ENCODE assay signal across 8 cellular contexts in the genomic region with DNA sequence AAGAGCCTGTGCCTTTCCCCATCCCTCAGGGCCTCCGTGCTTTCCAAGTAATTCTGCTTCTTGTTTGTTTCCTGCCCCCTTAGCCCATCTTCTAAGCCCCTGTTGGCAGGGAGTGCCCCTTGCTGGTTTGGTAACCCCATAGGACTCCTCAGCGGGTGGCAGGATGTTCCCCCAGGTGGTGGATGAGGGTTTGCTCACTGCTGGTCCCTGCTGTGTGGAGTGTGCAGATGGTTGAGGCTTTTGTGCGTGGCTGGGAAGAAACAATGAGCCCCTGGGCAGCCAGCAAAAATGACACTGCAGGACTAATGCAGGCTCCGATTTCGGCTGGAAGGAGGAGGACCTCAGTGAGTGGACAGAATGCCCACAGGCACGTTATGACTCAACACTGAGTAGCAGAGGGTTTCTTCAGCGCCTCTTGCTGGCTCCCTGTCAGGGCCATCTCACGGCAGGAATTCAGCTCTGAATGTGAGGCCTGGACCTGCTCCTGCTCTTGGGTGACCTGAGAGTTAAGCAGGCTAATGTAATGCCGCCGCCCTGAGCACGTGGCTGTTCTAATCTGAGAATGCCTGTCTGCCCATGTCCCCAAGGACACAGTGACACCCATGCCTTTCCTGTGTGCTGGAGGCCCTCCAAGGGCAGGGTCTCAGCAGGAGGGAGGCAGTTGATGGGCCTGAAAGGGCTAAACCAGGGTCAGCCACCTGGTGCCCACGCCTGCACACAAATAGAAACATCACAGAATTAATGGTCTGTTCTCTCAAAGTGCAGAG. TPM values are rescaled to one million over a fixed set of nuclear protein-coding genes. Genes with fewer than 3 reads are reported as not detected.
DNase-seq lines count a peak whose midpoint lies in the region; TF ChIP-seq lines count a peak whose summit lies in the region.

No MANE protein-coding gene starts in this region.

- intact Hi-C loops in thyroid gland (cut with DNase I): no loop called here

- 35 to 67% methylated on average over 4 to 11 of the region's 12 CpGs for WGBS in thyroid gland, 2 donors

- TF ChIP-seq CTCF in thyroid gland (IDR thresholded peaks at IDR 0.05): no peak

- peaks cover 56 to 70% of the 10 kb centered on the region in 2 donors for H3K4me1 ChIP-seq in thyroid gland

- no peak overlapping the region for H3K4me3 ChIP-seq in thyroid gland (replicated peaks in 1 of 3)

- DNase-seq in A172 (ENCODE audit: low spot score) (peak; percentile 99), HPDE6-E6E7 (ENCODE audit: extremely low spot score) (peak; percentile 90), amniotic epithelial cell (ENCODE audit: low read depth) (peak; percentile 92), iPS-NIHi11 (ENCODE audit: low spot score) (peak; percentile 71), thyroid gland (peak; percentile 86 to 89), KG1 (lab: John Stamatoyannopoulos, UW) (no peak), NCI-H748 treated with DMSO at 0.1 percent for 48 hours (lab: John Stamatoyannopoulos, UW) (no peak), hippocampal formation (lab: John Stamatoyannopoulos, UW) (no peak)

- peak overlapping the region; percentile 54 to 71 (median 62) for H3K27ac ChIP-seq in thyroid gland

- no peaks in the 10 kb centered on the region for H3K9me3 ChIP-seq in thyroid gland

- H3K36me3 ChIP-seq in thyroid gland: peaks cover 25 to 29% of the 10 kb centered on the region in 2 donors

- H3K27me3 ChIP-seq in thyroid gland: no peaks in the 10 kb centered on the region

- peak in 1 of 2 donors; percentile 16 for TF ChIP-seq POLR2A in thyroid gland (IDR thresholded peaks at IDR 0.05)

RNA-seq across cellular contexts. Expression of a gene that starts 16.6 kb away (rescaled TPM):
- total RNA-seq in A172 (2014; rRNA removed; shearing (Covaris generic)): 31.0 and 39.8 TPM in 2 replicates
- total RNA-seq in thyroid gland: 10 to 100 TPM; 26.6 to 46.6 (median 38.0) TPM

RNA-seq across cellular contexts. Expression of a gene that starts 58.1 kb away (rescaled TPM):
- 23.5 and 33.2 TPM in 2 replicates for total RNA-seq in A172 (2014; rRNA removed; shearing (Covaris generic))
- total RNA-seq in thyroid gland: 10 to 100 TPM; 12.6 to 14.9 (median 13.4) TPM

Comparison
In these comparisons a context has a peak if more than half of its experiments do, and no peak if none do; other contexts are left out.
1. DNase-seq: peak in A172 (single experiment), HPDE6-E6E7 (single experiment), amniotic epithelial cell (single experiment), iPS-NIHi11 (single experiment) and thyroid gland (2 of 2); none in KG1 (single experiment), NCI-H748 treated with DMSO at 0.1 percent for 48 hours (single experiment) and hippocampal formation (0 of 2).